In the genomic region with DNA sequence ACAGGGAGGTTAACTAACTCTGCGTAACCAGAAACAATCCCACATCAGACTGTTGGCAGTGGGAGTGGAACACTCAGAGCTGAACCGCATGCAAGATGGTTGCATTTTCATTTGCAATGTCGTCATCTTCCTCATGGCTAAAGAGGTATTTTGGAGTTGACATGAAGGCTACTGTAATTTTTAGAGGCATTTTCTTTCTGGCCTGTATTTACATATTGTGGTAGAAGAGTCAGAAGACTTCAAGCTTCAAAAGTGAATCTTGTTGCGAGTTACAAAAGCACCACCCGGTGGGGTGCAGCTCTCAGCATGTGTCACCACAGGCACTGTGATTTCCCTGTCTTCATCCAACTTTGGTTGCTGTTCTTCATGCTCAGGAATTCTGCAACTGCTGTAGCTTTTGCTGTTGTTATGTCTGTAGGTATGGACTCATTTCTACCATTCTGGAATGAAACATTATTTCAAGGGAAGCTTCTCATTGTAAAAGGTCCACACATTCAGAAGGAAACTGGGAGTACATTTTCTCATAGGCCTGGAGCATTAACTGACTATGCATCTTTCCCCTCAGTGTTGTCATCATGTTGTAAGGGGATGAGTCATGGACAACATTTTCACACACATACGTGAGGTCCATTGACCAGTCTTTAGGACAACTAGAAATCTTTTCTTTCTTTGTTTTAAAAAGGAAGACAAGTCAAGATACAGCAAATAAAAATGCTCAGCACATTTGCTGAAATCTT, we compare ENCODE assay signal across 11 cellular contexts. TPM values are rescaled to one million over a fixed set of nuclear protein-coding genes. Genes with fewer than 3 reads are reported as not detected.
DNase-seq lines count a peak whose midpoint lies in the region; ATAC-seq, FAIRE-seq and TF ChIP-seq lines count a peak whose summit lies in the region.
"Had no signal": no experiment of that assay in that cellular context is flagged by ENCODE, and none has a peak within 500 bp of the region (broad histone marks: within the 10 kb centered on the region; RNA-seq: fewer than 3 reads in every experiment).

No MANE protein-coding gene starts in this region.

- H2AK5ac ChIP-seq in mesenchymal stem cell (ENCODE audit: low read length, severe bottlenecking), result no peak overlapping the region

- no peaks in the 10 kb centered on the region for H3K27me3 Mint-ChIP-seq in progenitor cell of endocrine pancreas

- H3K14ac ChIP-seq in mesenchymal stem cell (ENCODE audit: low read length in 2 of 2), result no peak overlapping the region

- H3K4me2 ChIP-seq in mesenchymal stem cell (ENCODE audit: low read length, poor library complexity, severe bottlenecking), result no peak overlapping the region

- H3K36me3 ChIP-seq in mesenchymal stem cell (ENCODE audit: control insufficient read depth in 1 of 2, insufficient read depth in 2 of 2, low read depth in 1 of 2, low read length in 2 of 2) (no peaks in the 10 kb centered on the region), pancreas (no peaks in the 10 kb centered on the region), left lung (no peaks in the 10 kb centered on the region)

- H3K9me3 ChIP-seq in mesenchymal stem cell (ENCODE audit: control insufficient read depth, low read length) (no peaks in the 10 kb centered on the region), pancreas (no peaks in the 10 kb centered on the region), left lung (no peaks in the 10 kb centered on the region)

- H2AFZ ChIP-seq in mesenchymal stem cell (ENCODE audit: low read depth, low read length), result no peak overlapping the region

- no peak overlapping the region for H3K27ac Mint-ChIP-seq in progenitor cell of endocrine pancreas
- H3K27ac Mint-ChIP-seq: dendritic cell treated with granulocyte-macrophage colony-stimulating factor and Interleukin-4, amounts not matched to agents 40 ng/mL and 50 ng/mL, for 4 days; T-helper 2 cell treated with Interferon-gamma antibody and Interleukin-4, amounts not matched to agents 5 μg/mL and 100 μg/mL, for 36 hours had no signal

- H3K18ac ChIP-seq in mesenchymal stem cell (ENCODE audit: low read depth in 1 of 2, low read length in 2 of 2), result peak overlapping the region in 1 of 2 experiments; percentile 59

- H4K91ac ChIP-seq in mesenchymal stem cell (ENCODE audit: low read length), result no peak overlapping the region

- H2BK5ac ChIP-seq in mesenchymal stem cell (ENCODE audit: low read depth, low read length, poor library complexity, severe bottlenecking), result no peak overlapping the region

- no peaks in the 10 kb centered on the region for H3K36me3 Mint-ChIP-seq in progenitor cell of endocrine pancreas (ENCODE audit: insufficient read depth)

- no peak overlapping the region for H4K8ac ChIP-seq in mesenchymal stem cell (ENCODE audit: low read length)

- H2BK120ac ChIP-seq in mesenchymal stem cell (ENCODE audit: low read depth, low read length), result no peak overlapping the region

- H3K27ac ChIP-seq in mesenchymal stem cell (ENCODE audit: low read length, poor library complexity, severe bottlenecking) (peak overlapping the region; percentile 10), pancreas (no peak overlapping the region), left lung (no peak overlapping the region)

- H3K4me3 ChIP-seq in mesenchymal stem cell (ENCODE audit: insufficient read depth in 1 of 2, low read depth in 1 of 2, low read length in 2 of 2) (no peak overlapping the region), pancreas (no peak overlapping the region), left lung (no peak overlapping the region)

- WGBS in mesenchymal stem cell, result 67% methylated on average over 6 of the region's 6 CpGs
- WGBS in pancreas, 2 donors, result 71 to 85% methylated on average over 6 of the region's 6 CpGs

- H3K9ac ChIP-seq in mesenchymal stem cell (ENCODE audit: low read length), result no peak overlapping the region

- no peak overlapping the region for H3K23ac ChIP-seq in mesenchymal stem cell (ENCODE audit: low read length in 2 of 2)

- no peaks in the 10 kb centered on the region for H3K79me1 ChIP-seq in mesenchymal stem cell (replicated peaks; ENCODE audit: low read length, poor library complexity, severe bottlenecking)

- no peak overlapping the region for H2BK15ac ChIP-seq in mesenchymal stem cell (ENCODE audit: low read depth, poor library complexity, severe bottlenecking)

- no peak for FAIRE-seq in pancreas (lab: Jason Lieb, UNC)

- peak; percentile 74 for ATAC-seq in GM18870 (IDR thresholded peaks at IDR 0.05; ENCODE audit: unreplicated experiment)
- ATAC-seq in HG03342 (IDR thresholded peaks at IDR 0.05; ENCODE audit: unreplicated experiment), result peak; percentile 50
- ATAC-seq in pancreas, result no peak
- ATAC-seq in HG03135 (IDR thresholded peaks at IDR 0.05; ENCODE audit: unreplicated experiment), result no peak
- no peak for ATAC-seq in left lung

- intact Hi-C loops in pancreas (cut with DNase I) (no loop called here), left lung (cut with DNase I) (no loop called here)

- no peaks in the 10 kb centered on the region for H3K9me3 Mint-ChIP-seq in progenitor cell of endocrine pancreas (ENCODE audit: low read depth)
- H3K9me3 Mint-ChIP-seq: dendritic cell treated with granulocyte-macrophage colony-stimulating factor and Interleukin-4, amounts not matched to agents 40 ng/mL and 50 ng/mL, for 4 days; T-helper 2 cell treated with Interferon-gamma antibody and Interleukin-4, amounts not matched to agents 5 μg/mL and 100 μg/mL, for 36 hours had no signal

- no peak overlapping the region for H3K4ac ChIP-seq in mesenchymal stem cell (ENCODE audit: low read depth in 1 of 2, low read length in 2 of 2)

- peak overlapping the region in 1 of 2 experiments; percentile 42 for H2BK12ac ChIP-seq in mesenchymal stem cell (ENCODE audit: low read length in 2 of 2)

- H3K4me1 Mint-ChIP-seq in progenitor cell of endocrine pancreas (ENCODE audit: low read depth), result no peaks in the 10 kb centered on the region

- H3K4me3 Mint-ChIP-seq in progenitor cell of endocrine pancreas (ENCODE audit: low read depth), result no peak overlapping the region
- H3K4me3 Mint-ChIP-seq: dendritic cell treated with granulocyte-macrophage colony-stimulating factor and Interleukin-4, amounts not matched to agents 40 ng/mL and 50 ng/mL, for 4 days; T-helper 2 cell treated with Interferon-gamma antibody and Interleukin-4, amounts not matched to agents 5 μg/mL and 100 μg/mL, for 36 hours had no signal

- DNase-seq in amniotic stem cell (lab: John Stamatoyannopoulos, UW) (peak; percentile 17), mesenchymal stem cell (peak; percentile 94), pancreas (no peak), progenitor cell of endocrine pancreas (ENCODE audit: low spot score, unreplicated experiment) (no peak), left lung (no peak)
- DNase-seq: NCI-H510A treated with DMSO at 0.1 percent for 48 hours had no signal

- TF ChIP-seq CTCF in pancreas (IDR thresholded peaks at IDR 0.05) (no peak), progenitor cell of endocrine pancreas (IDR thresholded peaks at IDR 0.05; ENCODE audit: unreplicated experiment) (no peak), left lung (IDR thresholded peaks at IDR 0.05) (no peak)

- no peaks in the 10 kb centered on the region for H3K4me1 ChIP-seq in mesenchymal stem cell (ENCODE audit: control insufficient read depth, insufficient read depth, low read depth, low read length)
- H3K4me1 ChIP-seq in pancreas, result no peaks in the 10 kb centered on the region
- H3K4me1 ChIP-seq in left lung, result no peaks in the 10 kb centered on the region

- H3K27me3 ChIP-seq in mesenchymal stem cell (ENCODE audit: control insufficient read depth in 1 of 2, insufficient read depth in 1 of 2, low read length in 2 of 2) (peaks cover 19 to 21% of the 10 kb centered on the region in 2 experiments), pancreas (no peaks in the 10 kb centered on the region), left lung (no peaks in the 10 kb centered on the region)

RNA-seq across cellular contexts. Expression of gene GDNF, which starts 35.4 kb away (rescaled TPM):
- 7.8 TPM for polyA plus RNA-seq in mesenchymal stem cell (2013, experiment 1 of 2)
- 7.9 TPM for polyA plus RNA-seq in mesenchymal stem cell (2013, experiment 2 of 2)
- under 1 TPM in 1 of 6 donors, not detected in 5; 0.47 TPM for total RNA-seq in pancreas
- under 1 TPM in 1 of 2 donors, not detected in 1; 0.04 TPM for polyA plus RNA-seq in pancreas
- 0.47 and 0.57 TPM in 2 replicates for total RNA-seq in progenitor cell of endocrine pancreas
- total RNA-seq in left lung, result not detected

Comparison
In these comparisons a context has a peak if more than half of its experiments do, and no peak if none do; other contexts are left out.
1. ATAC-seq: peak in GM18870 (single experiment) and HG03342 (single experiment); none in pancreas (0 of 4), HG03135 (single experiment) and left lung (single experiment).
2. DNase-seq: peak in amniotic stem cell (single experiment) and mesenchymal stem cell (single experiment); none in pancreas (0 of 6), progenitor cell of endocrine pancreas (single experiment) and left lung (0 of 2).